21 cellular contexts compared by ENCODE assay signal in genomic region chr17:38911081-38911730, GRCh38. TPM values are rescaled to one million over a fixed set of nuclear protein-coding genes. Genes with fewer than 3 reads are reported as not detected.
DNase-seq lines count a peak whose midpoint lies in the region; ATAC-seq and TF ChIP-seq lines count a peak whose summit lies in the region.
"Had no signal": no experiment of that assay in that cellular context is flagged by ENCODE, and none has a peak within 500 bp of the region (broad histone marks: within the 10 kb centered on the region; RNA-seq: fewer than 3 reads in every experiment).

No MANE protein-coding gene starts in this region.

- intact Hi-C loops in Right ventricle myocardium inferior (cut with DNase I) (no loop called here), upper lobe of right lung (cut with DNase I) (no loop called here)

- no peak overlapping the region for H3K4me3 Mint-ChIP-seq in memory B cell
- H3K4me3 Mint-ChIP-seq: activated naive CD8-positive, alpha-beta T cell had no signal

- H3K9me3 Mint-ChIP-seq in activated naive CD4-positive, alpha-beta T cell treated with anti-CD3 and anti-CD28 coated beads, Interleukin-2, amount 50 U/mL, for 72 hours = no peaks in the 10 kb centered on the region
- H3K9me3 Mint-ChIP-seq in memory B cell = no peaks in the 10 kb centered on the region

- H3K27ac ChIP-seq in right atrium auricular region (no peak overlapping the region), upper lobe of right lung (peak overlapping the region; percentile 45)
- H3K27ac ChIP-seq: epithelial cell of prostate had no signal

- TF ChIP-seq CTCF in right atrium auricular region (IDR thresholded peaks at IDR 0.05) (no peak), upper lobe of right lung (IDR thresholded peaks at IDR 0.05) (no peak)

- H3K4me1 Mint-ChIP-seq in memory B cell = peaks cover 18% of the 10 kb centered on the region

- H3K27me3 ChIP-seq in right atrium auricular region = no peaks in the 10 kb centered on the region
- no peaks in the 10 kb centered on the region for H3K27me3 ChIP-seq in upper lobe of right lung

- H3K27me3 Mint-ChIP-seq in memory B cell = no peaks in the 10 kb centered on the region
- H3K27me3 Mint-ChIP-seq: activated naive CD8-positive, alpha-beta T cell had no signal

- H3K4me1 ChIP-seq in right atrium auricular region (peaks cover 0 to 67% of the 10 kb centered on the region in 2 donors), upper lobe of right lung (peaks cover 65% of the 10 kb centered on the region)

- H3K9me3 ChIP-seq in right atrium auricular region = no peaks in the 10 kb centered on the region
- no peaks in the 10 kb centered on the region for H3K9me3 ChIP-seq in upper lobe of right lung
- H3K9me3 ChIP-seq: SK-N-SH had no signal

- DNase-seq in Right ventricle myocardium inferior (ENCODE audit: missing footprints) (peak; percentile 37), right atrium auricular region (ENCODE audit: low spot score) (no peak), memory B cell (ENCODE audit: low spot score in 2 of 2) (no peak), upper lobe of right lung (peak; percentile 51), hypothalamus (lab: John Stamatoyannopoulos, UW) (no peak), HUDEP-2 (lab: John Stamatoyannopoulos, UW; ENCODE audit: unreplicated experiment in 76 of 76) (no peak)
- no peak for DNase-seq in activated naive CD4-positive, alpha-beta T cell treated with anti-CD3 and anti-CD28 coated beads, Interleukin-2, amount 50 U/mL, for 72 hours (ENCODE audit: low spot score in 2 of 2)
- no peak for DNase-seq in activated CD4-positive, alpha-beta T cell treated with anti-CD3 and anti-CD28 coated beads, Interleukin-2, amount 50 U/mL, for 48 hours
- DNase-seq: activated CD4-positive, alpha-beta T cell treated with anti-CD3 and anti-CD28 coated beads, Interleukin-2, amount 50 U/mL, for 4 hours; cerebellar nuclear complex; glutamatergic neuron; NCI-H1694 treated with DMSO at 0.1 percent for 48 hours; NCI-H510A treated with DMSO at 0.1 percent for 48 hours; SK-N-SH; stimulated activated CD4-positive, alpha-beta T cell treated with anti-CD3 and anti-CD28 coated beads, Interleukin-12 subunit alpha, Interleukin-12 subunit beta, amount 100 ng/mL, for 4 hours had no signal

- H3K36me3 Mint-ChIP-seq in activated naive CD4-positive, alpha-beta T cell treated with anti-CD3 and anti-CD28 coated beads, Interleukin-2, amount 50 U/mL, for 72 hours = peaks cover 5 to 15% of the 10 kb centered on the region in 2 donors
- H3K36me3 Mint-ChIP-seq in memory B cell = peaks cover 13% of the 10 kb centered on the region
- H3K36me3 Mint-ChIP-seq: activated naive CD8-positive, alpha-beta T cell had no signal

- peaks cover 23% of the 10 kb centered on the region for H3K36me3 ChIP-seq in right atrium auricular region
- peaks cover 49% of the 10 kb centered on the region for H3K36me3 ChIP-seq in upper lobe of right lung

- ATAC-seq in Right ventricle myocardium inferior (no peak), memory B cell (ENCODE audit: low read depth) (no peak), upper lobe of right lung (no peak)
- ATAC-seq in activated naive CD4-positive, alpha-beta T cell treated with anti-CD3 and anti-CD28 coated beads, Interleukin-2, amount 50 U/mL, for 72 hours = peak in 1 of 2 donors; percentile 10

- peak overlapping the region; percentile 44 to 60 for H3K27ac Mint-ChIP-seq in activated naive CD4-positive, alpha-beta T cell treated with anti-CD3 and anti-CD28 coated beads, Interleukin-2, amount 50 U/mL, for 72 hours
- peak overlapping the region; percentile 28 for H3K27ac Mint-ChIP-seq in memory B cell

- H3K4me3 ChIP-seq in right atrium auricular region (no peak overlapping the region), upper lobe of right lung (no peak overlapping the region)

RNA-seq across cellular contexts. Expression of gene LASP1, which starts 41.3 kb away (rescaled TPM):
- 38.5 TPM for total RNA-seq in Right ventricle myocardium inferior
- total RNA-seq in right atrium auricular region = 10 to 100 TPM; 34.2 to 65.4 TPM
- 100 to 1,000 TPM; 141 to 185 TPM for total RNA-seq in activated naive CD4-positive, alpha-beta T cell treated with anti-CD3 and anti-CD28 coated beads, Interleukin-2, amount 50 U/mL, for 72 hours
- total RNA-seq in upper lobe of right lung = 158 TPM

RNA-seq across cellular contexts. Expression of gene FBXO47, which starts 56.0 kb away (rescaled TPM):
- total RNA-seq in Right ventricle myocardium inferior (not detected), right atrium auricular region (not detected), upper lobe of right lung (not detected)
- total RNA-seq in activated naive CD4-positive, alpha-beta T cell treated with anti-CD3 and anti-CD28 coated beads, Interleukin-2, amount 50 U/mL, for 72 hours = under 1 TPM in 1 of 2 donors, not detected in 1; 0.18 TPM
- total RNA-seq: LHCN-M2, mononuclear cell, osteocyte, temporal lobe had no signal

RNA-seq across cellular contexts. Expression of gene RPL23, which starts 57.7 kb away (rescaled TPM):
- total RNA-seq in Right ventricle myocardium inferior = 897 TPM
- 100 to 1,000 TPM; 640 to 985 TPM for total RNA-seq in right atrium auricular region
- 1,000 to 10,000 TPM; 1,602 to 2,658 TPM for total RNA-seq in activated naive CD4-positive, alpha-beta T cell treated with anti-CD3 and anti-CD28 coated beads, Interleukin-2, amount 50 U/mL, for 72 hours
- total RNA-seq in upper lobe of right lung = 1,142 TPM

Comparison
In these comparisons a context has a peak if more than half of its experiments do, and no peak if none do; other contexts are left out.
1. DNase-seq: peak in Right ventricle myocardium inferior (single experiment) and upper lobe of right lung (single experiment); none in right atrium auricular region (single experiment), activated naive CD4-positive, alpha-beta T cell treated with anti-CD3 and anti-CD28 coated beads, Interleukin-2, amount 50 U/mL, for 72 hours (0 of 2), memory B cell (0 of 2), hypothalamus (0 of 51), HUDEP-2 (0 of 76) and activated CD4-positive, alpha-beta T cell treated with anti-CD3 and anti-CD28 coated beads, Interleukin-2, amount 50 U/mL, for 48 hours (0 of 2).